Comparison of ENCODE assay signal across 14 cellular contexts in genomic region chr13:48625396-48626076, GRCh38. TPM values are rescaled to one million over a fixed set of nuclear protein-coding genes. Genes with fewer than 3 reads are reported as not detected.
DNase-seq lines count a peak whose midpoint lies in the region; ATAC-seq and TF ChIP-seq lines count a peak whose summit lies in the region.
"Had no signal": no experiment of that assay in that cellular context is flagged by ENCODE, and none has a peak within 500 bp of the region (broad histone marks: within the 10 kb centered on the region; RNA-seq: fewer than 3 reads in every experiment).

No MANE protein-coding gene starts in this region.

- intact Hi-C loops in IMR-90 (cut with micrococcal nuclease) = no loop called here
- intact Hi-C loops in prostate gland (cut with DNase I) = no loop called here

- H2AFZ ChIP-seq in IMR-90 (replicated peaks; ENCODE audit: low read length, poor library complexity) (no peak overlapping the region), smooth muscle cell (ENCODE audit: low read depth) (no peak overlapping the region)

- no peaks in the 10 kb centered on the region; the same call in 1 of the 2 replicates for H3K27me3 ChIP-seq in IMR-90 (ENCODE audit: control insufficient read depth, insufficient read depth, low read length)
- no peaks in the 10 kb centered on the region for H3K27me3 ChIP-seq in duodenal mucosa (ENCODE audit: control insufficient read depth in 1 of 2, insufficient read depth in 2 of 2, low read length in 2 of 2)
- no peaks in the 10 kb centered on the region for H3K27me3 ChIP-seq in smooth muscle cell (ENCODE audit: low read depth)
- no peaks in the 10 kb centered on the region for H3K27me3 ChIP-seq in prostate gland (replicated peaks; ENCODE audit: insufficient read depth)

- no peak overlapping the region for H2BK20ac ChIP-seq in IMR-90 (ENCODE audit: low read depth, low read length)

- H3K27ac ChIP-seq in IMR-90 (ENCODE audit: insufficient read depth, low read length) (peak overlapping the region; percentile 41; the same call in 1 of the 2 replicates), duodenal mucosa (ENCODE audit: low read depth, low read length) (peak overlapping the region; percentile 23), smooth muscle cell (ENCODE audit: low read depth) (peak overlapping the region; percentile 34), prostate gland (no peak overlapping the region)

- H3K9ac ChIP-seq in IMR-90 (ENCODE audit: low read depth, low read length) (no peak overlapping the region), duodenal mucosa (ENCODE audit: low read depth in 1 of 2, low read length in 2 of 2) (no peak overlapping the region), smooth muscle cell (ENCODE audit: low read depth) (no peak overlapping the region)

- H3K4me1 ChIP-seq in IMR-90 (ENCODE audit: control insufficient read depth, insufficient read depth, low read length) = no peaks in the 10 kb centered on the region; the same call in 1 of the 2 replicates
- peaks cover 4 to 14% of the 10 kb centered on the region in 2 donors for H3K4me1 ChIP-seq in duodenal mucosa (ENCODE audit: control insufficient read depth in 1 of 2, insufficient read depth in 2 of 2, low read length in 2 of 2)
- H3K4me1 ChIP-seq in smooth muscle cell (ENCODE audit: low read depth) = peaks cover 6% of the 10 kb centered on the region
- no peaks in the 10 kb centered on the region for H3K4me1 ChIP-seq in prostate gland (replicated peaks)

- DNase-seq in IMR-90 (no peak), left lobe of liver (ENCODE audit: low spot score) (no peak), smooth muscle cell (lab: John Stamatoyannopoulos, UW; ENCODE audit: unreplicated experiment) (no peak), NCI-H1105 treated with DMSO at 0.1 percent for 48 hours (lab: John Stamatoyannopoulos, UW) (no peak), NCI-H226 (no peak), prostate gland (ENCODE audit: low spot score) (no peak)
- DNase-seq in activated T-cell treated with anti-CD3 and anti-CD28 coated beads, Interleukin-2, amount 50 U/mL, for 72 hours = no peak
- DNase-seq: activated effector memory CD4-positive, alpha-beta T cell treated with anti-CD3 and anti-CD28 coated beads, Interleukin-2, amount 50 U/mL, for 16 hours; NCI-H1092 treated with DMSO at 0.1 percent for 48 hours had no signal

- no peaks in the 10 kb centered on the region for H3K9me1 ChIP-seq in IMR-90 (ENCODE audit: insufficient read depth, low read length)

- H3K79me1 ChIP-seq in IMR-90 (ENCODE audit: low read depth in 1 of 2, low read length in 2 of 2) = no peaks in the 10 kb centered on the region

- H3K14ac ChIP-seq in IMR-90 (replicated peaks; ENCODE audit: low read depth, low read length) = no peak overlapping the region

- H3K56ac ChIP-seq in IMR-90 (ENCODE audit: extremely low read depth, insufficient read depth, low read length) = no peak overlapping the region

- no peak overlapping the region for H2BK5ac ChIP-seq in IMR-90 (ENCODE audit: low read depth, low read length, poor library complexity, severe bottlenecking)

- BruUV-seq in IMR-90 (replicated peaks; lab: Mats Ljungman, UMichigan) = no TSS peak

- no peak overlapping the region for H2AK9ac ChIP-seq in IMR-90 (replicated peaks; ENCODE audit: low read depth, low read length, poor library complexity)

- H4K5ac ChIP-seq in IMR-90 (ENCODE audit: low read depth, low read length) = no peak overlapping the region

- H3K23ac ChIP-seq in IMR-90 (ENCODE audit: low read depth, low read length) = no peak overlapping the region

- H3K36me3 Mint-ChIP-seq in activated T-cell treated with anti-CD3 and anti-CD28 coated beads, Interleukin-2, amount 50 U/mL, for 72 hours (ENCODE audit: insufficient read depth in 2 of 2) = peaks cover 5% of the 10 kb centered on the region in 2 donors
- H3K36me3 Mint-ChIP-seq: stimulated activated effector memory CD8-positive, alpha-beta T cell treated with anti-CD3 and anti-CD28 coated beads, Interleukin-12 subunit alpha, Interleukin-12 subunit beta, amount 100 ng/mL, for 72 hours had no signal

- H3K9me3 ChIP-seq in IMR-90 (ENCODE audit: control insufficient read depth, insufficient read depth, low read length) (peaks cover 2% of the 10 kb centered on the region; the same call in 1 of the 2 replicates), duodenal mucosa (ENCODE audit: control insufficient read depth in 1 of 2, low read length in 2 of 2) (peaks cover 0 to 7% of the 10 kb centered on the region in 2 donors), smooth muscle cell (replicated peaks; ENCODE audit: low read depth) (no peaks in the 10 kb centered on the region), prostate gland (no peaks in the 10 kb centered on the region)

- CTCF ChIA-PET in IMR-90 (lab: Yijun Ruan, JAX) = no interaction called here

- TF ChIP-seq CTCF in IMR-90 (conservative IDR thresholded peaks at IDR 0.05; ENCODE audit: low read depth, low read length) (no peak), smooth muscle cell (IDR thresholded peaks at IDR 0.05; ENCODE audit: borderline replicate concordance, insufficient read depth, poor library complexity, severe bottlenecking) (no peak), prostate gland (IDR thresholded peaks at IDR 0.05) (no peak)

- H2BK120ac ChIP-seq in IMR-90 (ENCODE audit: low read depth, low read length) = no peak overlapping the region

- H3K4me2 ChIP-seq in IMR-90 (ENCODE audit: low read depth, low read length) = no peak overlapping the region
- H3K4me2 ChIP-seq in smooth muscle cell = peak overlapping the region; percentile 52

- H3K18ac ChIP-seq in IMR-90 (ENCODE audit: low read depth, low read length) = no peak overlapping the region

- H4K20me1 ChIP-seq in IMR-90 (ENCODE audit: insufficient read depth, low read length) = no peaks in the 10 kb centered on the region
- no peaks in the 10 kb centered on the region for H4K20me1 ChIP-seq in smooth muscle cell (ENCODE audit: low read depth)

- dilution Hi-C loops in IMR-90 (cut with HindIII; ENCODE audit: low sequenced_read_pairs, unreplicated experiment) = no loop called here

- peaks cover 7 to 8% of the 10 kb centered on the region in 2 donors for H3K9me3 Mint-ChIP-seq in activated T-cell treated with anti-CD3 and anti-CD28 coated beads, Interleukin-2, amount 50 U/mL, for 72 hours

- POLR2A ChIA-PET in IMR-90 (lab: Charles Lee; ENCODE audit: unreplicated experiment) = no interaction called here

- no peak overlapping the region for H3K4me3 Mint-ChIP-seq in activated T-cell treated with anti-CD3 and anti-CD28 coated beads, Interleukin-2, amount 50 U/mL, for 72 hours
- H3K4me3 Mint-ChIP-seq: stimulated activated effector memory CD8-positive, alpha-beta T cell treated with anti-CD3 and anti-CD28 coated beads, Interleukin-12 subunit alpha, Interleukin-12 subunit beta, amount 100 ng/mL, for 72 hours had no signal

- no peak overlapping the region for H2BK15ac ChIP-seq in IMR-90 (ENCODE audit: low read depth, low read length)

- no peaks in the 10 kb centered on the region for H3K36me3 ChIP-seq in IMR-90 (ENCODE audit: control insufficient read depth, insufficient read depth, low read length)
- H3K36me3 ChIP-seq in duodenal mucosa (ENCODE audit: control insufficient read depth in 1 of 2, insufficient read depth in 2 of 2, low read length in 2 of 2) = no peaks in the 10 kb centered on the region
- no peaks in the 10 kb centered on the region for H3K36me3 ChIP-seq in smooth muscle cell (ENCODE audit: low read depth)
- H3K36me3 ChIP-seq in prostate gland = no peaks in the 10 kb centered on the region

- ATAC-seq in IMR-90 (ENCODE audit: low read depth) = no peak
- ATAC-seq in left lobe of liver = peak; percentile 51
- no peak for ATAC-seq in activated T-cell treated with anti-CD3 and anti-CD28 coated beads, Interleukin-2, amount 50 U/mL, for 72 hours (replicated peaks in 1 of 2)
- ATAC-seq: stimulated activated effector memory CD8-positive, alpha-beta T cell treated with anti-CD3 and anti-CD28 coated beads, Interleukin-12 subunit alpha, Interleukin-12 subunit beta, amount 100 ng/mL, for 72 hours had no signal

- no CpG with 5 or more reads among the region's 4 CpGs for WGBS in IMR-90 (ENCODE audit: extremely low coverage in 2 of 2, insufficient read length in 1 of 2), 2 experiments
- WGBS in smooth muscle cell (ENCODE audit: low lambda C conversion rate) = 57% methylated on average over 4 of the region's 4 CpGs
- 71% methylated on average over 4 of the region's 4 CpGs for WGBS in prostate gland

- H3K27ac Mint-ChIP-seq in activated T-cell treated with anti-CD3 and anti-CD28 coated beads, Interleukin-2, amount 50 U/mL, for 72 hours = no peak overlapping the region
- H3K27ac Mint-ChIP-seq: stimulated activated effector memory CD8-positive, alpha-beta T cell treated with anti-CD3 and anti-CD28 coated beads, Interleukin-12 subunit alpha, Interleukin-12 subunit beta, amount 100 ng/mL, for 72 hours had no signal

- no peak overlapping the region for H3K4me3 ChIP-seq in IMR-90 (ENCODE audit: insufficient read depth, low read depth, low read length)
- no peak overlapping the region for H3K4me3 ChIP-seq in duodenal mucosa (ENCODE audit: low read depth in 1 of 2, low read length in 2 of 2)
- no peak overlapping the region for H3K4me3 ChIP-seq in smooth muscle cell
- no peak overlapping the region for H3K4me3 ChIP-seq in prostate gland
- H3K4me3 ChIP-seq: lung had no signal

- TF ChIP-seq POLR2A in IMR-90 (IDR thresholded peaks at IDR 0.05; ENCODE audit: low read depth, low read length) = no peak
- no peak for TF ChIP-seq POLR2A in prostate gland (IDR thresholded peaks at IDR 0.05)

- H4K91ac ChIP-seq in IMR-90 (ENCODE audit: insufficient read depth, low read depth, low read length) = no peak overlapping the region

- no peak overlapping the region for H2AK5ac ChIP-seq in IMR-90 (ENCODE audit: low read depth, low read length)

- TF ChIP-seq RAD21 in IMR-90 (IDR thresholded peaks at IDR 0.05; ENCODE audit: low read length) = no peak

- H3K27me3 Mint-ChIP-seq in activated T-cell treated with anti-CD3 and anti-CD28 coated beads, Interleukin-2, amount 50 U/mL, for 72 hours (ENCODE audit: low read depth) = no peaks in the 10 kb centered on the region

- no peak overlapping the region for H4K8ac ChIP-seq in IMR-90 (ENCODE audit: low read depth in 2 of 2, low read length in 2 of 2)

- in situ Hi-C loops in IMR-90 (cut with MboI; ENCODE audit: low sequenced_read_pairs) = no loop called here

- H3K4me1 Mint-ChIP-seq in activated T-cell treated with anti-CD3 and anti-CD28 coated beads, Interleukin-2, amount 50 U/mL, for 72 hours (ENCODE audit: low read depth) = peaks cover 5% of the 10 kb centered on the region
- H3K4me1 Mint-ChIP-seq: stimulated activated effector memory CD8-positive, alpha-beta T cell treated with anti-CD3 and anti-CD28 coated beads, Interleukin-12 subunit alpha, Interleukin-12 subunit beta, amount 100 ng/mL, for 72 hours had no signal

- H3F3A ChIP-seq in smooth muscle cell (ENCODE audit: low read depth) = no peaks in the 10 kb centered on the region

- H3K79me2 ChIP-seq in smooth muscle cell (ENCODE audit: low read depth) = no peaks in the 10 kb centered on the region

- no peak overlapping the region for H3K4ac ChIP-seq in IMR-90 (ENCODE audit: low read depth, low read length)

RNA-seq across cellular contexts. Expression of gene CYSLTR2, which starts 28.2 kb away (rescaled TPM):
- total RNA-seq in IMR-90 (2012; rRNA removed) = not detected in 2 replicates
- polyA plus RNA-seq in IMR-90 (2012; rRNA removed) = not detected in 2 replicates
- not detected in 2 replicates for polyA plus RNA-seq in IMR-90 (2012; cell fraction: cytosol; rRNA removed)
- polyA plus RNA-seq in IMR-90 (2012; cell fraction: nucleus; rRNA removed; ENCODE audit: low replicate concordance) = not detected in 2 replicates
- 0.28 TPM for total RNA-seq in left lobe of liver
- 0.45 and 0.54 TPM in 2 replicates for total RNA-seq in smooth muscle cell
- 0.06 and 0.71 TPM in 2 replicates for polyA plus RNA-seq in smooth muscle cell
- 1 to 10 TPM; 3.1 to 4.0 TPM for total RNA-seq in activated T-cell treated with anti-CD3 and anti-CD28 coated beads, Interleukin-2, amount 50 U/mL, for 72 hours
- under 1 TPM; 0.59 to 0.74 TPM for total RNA-seq in prostate gland
- total RNA-seq: dermis blood vessel endothelial cell, RPMI7951 had no signal

Comparison
In these comparisons a context has a peak if more than half of its experiments do, and no peak if none do; other contexts are left out.
1. H3K27ac ChIP-seq: peak in IMR-90 (single experiment), duodenal mucosa (single experiment) and smooth muscle cell (single experiment); none in prostate gland (0 of 2).